1 cellular context compared by ENCODE assay signal in the genomic region with DNA sequence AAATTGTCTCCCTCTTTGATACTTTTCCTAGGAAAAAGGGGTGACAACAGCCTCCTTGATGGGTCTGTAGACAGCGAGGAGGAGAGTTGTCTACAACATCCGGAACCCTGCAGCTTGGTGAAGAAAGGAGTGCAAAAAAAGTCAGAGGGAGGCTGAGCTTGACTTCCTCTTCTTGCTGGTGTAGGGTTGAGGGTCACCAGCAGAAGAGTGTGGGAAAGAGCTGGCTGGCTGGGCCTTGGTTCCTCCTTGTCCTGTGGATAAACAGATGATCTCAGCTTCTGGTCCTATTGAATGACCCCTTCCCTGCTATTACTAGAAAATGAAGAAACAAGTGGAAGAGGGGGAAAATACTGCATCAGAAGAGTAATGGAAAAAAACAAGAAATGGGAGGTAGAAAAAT.
TF ChIP-seq lines count a peak whose summit lies in the region.

No MANE protein-coding gene starts in this region.

TF ChIP-seq in K562, 482 proteins besides CTCF, POLR2A, EP300 and RAD21:
- TF ChIP-seq, protein P1, sequence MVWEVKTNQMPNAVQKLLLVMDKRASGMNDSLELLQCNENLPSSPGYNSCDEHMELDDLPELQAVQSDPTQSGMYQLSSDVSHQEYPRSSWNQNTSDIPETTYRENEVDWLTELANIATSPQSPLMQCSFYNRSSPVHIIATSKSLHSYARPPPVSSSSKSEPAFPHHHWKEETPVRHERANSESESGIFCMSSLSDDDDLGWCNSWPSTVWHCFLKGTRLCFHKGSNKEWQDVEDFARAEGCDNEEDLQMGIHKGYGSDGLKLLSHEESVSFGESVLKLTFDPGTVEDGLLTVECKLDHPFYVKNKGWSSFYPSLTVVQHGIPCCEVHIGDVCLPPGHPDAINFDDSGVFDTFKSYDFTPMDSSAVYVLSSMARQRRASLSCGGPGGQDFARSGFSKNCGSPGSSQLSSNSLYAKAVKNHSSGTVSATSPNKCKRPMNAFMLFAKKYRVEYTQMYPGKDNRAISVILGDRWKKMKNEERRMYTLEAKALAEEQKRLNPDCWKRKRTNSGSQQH (CRISPR knock-in tag; IDR thresholded peaks at IDR 0.05), result no peak
- TF ChIP-seq SPI1 (IDR thresholded peaks at IDR 0.05; ENCODE audit: borderline replicate concordance, low read depth, low read length), result peak; percentile 66; the same call in 1 of the 2 replicates
- TF ChIP-seq, protein P2, sequence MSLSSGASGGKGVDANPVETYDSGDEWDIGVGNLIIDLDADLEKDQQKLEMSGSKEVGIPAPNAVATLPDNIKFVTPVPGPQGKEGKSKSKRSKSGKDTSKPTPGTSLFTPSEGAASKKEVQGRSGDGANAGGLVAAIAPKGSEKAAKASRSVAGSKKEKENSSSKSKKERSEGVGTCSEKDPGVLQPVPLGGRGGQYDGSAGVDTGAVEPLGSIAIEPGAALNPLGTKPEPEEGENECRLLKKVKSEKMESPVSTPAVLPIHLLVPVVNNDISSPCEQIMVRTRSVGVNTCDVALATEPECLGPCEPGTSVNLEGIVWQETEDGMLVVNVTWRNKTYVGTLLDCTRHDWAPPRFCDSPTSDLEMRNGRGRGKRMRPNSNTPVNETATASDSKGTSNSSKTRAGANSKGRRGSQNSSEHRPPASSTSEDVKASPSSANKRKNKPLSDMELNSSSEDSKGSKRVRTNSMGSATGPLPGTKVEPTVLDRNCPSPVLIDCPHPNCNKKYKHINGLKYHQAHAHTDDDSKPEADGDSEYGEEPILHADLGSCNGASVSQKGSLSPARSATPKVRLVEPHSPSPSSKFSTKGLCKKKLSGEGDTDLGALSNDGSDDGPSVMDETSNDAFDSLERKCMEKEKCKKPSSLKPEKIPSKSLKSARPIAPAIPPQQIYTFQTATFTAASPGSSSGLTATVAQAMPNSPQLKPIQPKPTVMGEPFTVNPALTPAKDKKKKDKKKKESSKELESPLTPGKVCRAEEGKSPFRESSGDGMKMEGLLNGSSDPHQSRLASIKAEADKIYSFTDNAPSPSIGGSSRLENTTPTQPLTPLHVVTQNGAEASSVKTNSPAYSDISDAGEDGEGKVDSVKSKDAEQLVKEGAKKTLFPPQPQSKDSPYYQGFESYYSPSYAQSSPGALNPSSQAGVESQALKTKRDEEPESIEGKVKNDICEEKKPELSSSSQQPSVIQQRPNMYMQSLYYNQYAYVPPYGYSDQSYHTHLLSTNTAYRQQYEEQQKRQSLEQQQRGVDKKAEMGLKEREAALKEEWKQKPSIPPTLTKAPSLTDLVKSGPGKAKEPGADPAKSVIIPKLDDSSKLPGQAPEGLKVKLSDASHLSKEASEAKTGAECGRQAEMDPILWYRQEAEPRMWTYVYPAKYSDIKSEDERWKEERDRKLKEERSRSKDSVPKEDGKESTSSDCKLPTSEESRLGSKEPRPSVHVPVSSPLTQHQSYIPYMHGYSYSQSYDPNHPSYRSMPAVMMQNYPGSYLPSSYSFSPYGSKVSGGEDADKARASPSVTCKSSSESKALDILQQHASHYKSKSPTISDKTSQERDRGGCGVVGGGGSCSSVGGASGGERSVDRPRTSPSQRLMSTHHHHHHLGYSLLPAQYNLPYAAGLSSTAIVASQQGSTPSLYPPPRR (CRISPR knock-in tag; IDR thresholded peaks at IDR 0.05; ENCODE audit: borderline replicate concordance), result no peak
- TF ChIP-seq MEF2D (tag; conservative IDR thresholded peaks at IDR 0.05; ENCODE audit: low read depth), result no peak
- TF ChIP-seq ATF7 (IDR thresholded peaks at IDR 0.05), result no peak
